Comparison of ENCODE assay signal across 22 cellular contexts in the genomic region with DNA sequence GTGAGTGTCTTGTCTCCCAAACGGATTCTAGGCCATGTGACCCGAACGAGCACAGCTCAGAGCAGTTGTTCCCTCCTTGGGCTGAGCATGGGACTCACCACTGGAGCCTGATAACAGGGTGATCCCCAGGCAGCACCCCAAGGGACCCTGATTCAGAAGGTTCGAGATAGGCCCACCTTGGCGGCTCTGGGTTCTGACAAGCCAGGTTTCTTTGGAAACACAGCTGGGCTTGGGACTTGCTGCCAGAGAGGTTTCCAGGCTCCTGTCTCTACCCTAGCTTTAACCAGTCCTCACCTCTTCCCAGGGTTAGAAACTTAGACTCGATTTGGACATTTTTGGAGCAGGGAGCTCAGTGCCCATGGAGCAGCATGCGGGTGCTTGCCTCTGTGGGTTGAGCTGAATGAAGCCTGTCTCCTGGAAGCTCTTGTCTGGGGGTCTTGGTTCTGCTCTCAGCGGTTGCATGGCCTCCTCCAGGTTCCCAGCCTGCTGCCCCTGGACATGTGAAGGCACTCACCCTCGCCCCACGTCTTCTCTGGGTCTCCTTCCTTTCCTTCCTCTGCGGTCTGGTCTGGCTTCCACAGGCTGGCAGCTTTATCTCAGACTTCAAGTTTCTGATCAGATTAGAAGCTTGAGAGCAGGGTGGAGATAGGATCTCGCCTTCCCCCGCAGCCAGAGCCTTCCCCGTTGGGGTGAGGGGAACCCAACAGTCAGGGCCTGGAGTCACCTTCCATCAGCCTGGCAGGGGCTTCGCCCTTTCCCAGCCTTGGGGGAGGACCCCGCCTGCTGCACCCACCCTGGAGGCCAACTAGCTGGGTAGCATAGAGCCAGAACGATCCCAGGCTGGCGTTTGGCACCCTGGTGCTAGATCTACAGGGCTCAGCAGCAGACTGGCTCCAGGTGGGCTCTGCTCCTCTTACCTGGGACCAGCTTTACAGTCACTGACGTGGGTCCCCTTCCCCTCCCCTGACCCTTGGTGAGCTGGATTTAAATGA. TPM values are rescaled to one million over a fixed set of nuclear protein-coding genes. Genes with fewer than 3 reads are reported as not detected.
DNase-seq lines count a peak whose midpoint lies in the region; ATAC-seq and TF ChIP-seq lines count a peak whose summit lies in the region.
"Had no signal": no experiment of that assay in that cellular context is flagged by ENCODE, and none has a peak within 500 bp of the region (broad histone marks: within the 10 kb centered on the region; RNA-seq: fewer than 3 reads in every experiment).

No MANE protein-coding gene starts in this region.

- TF ChIP-seq RAD21 in SK-N-SH (IDR thresholded peaks at IDR 0.05; ENCODE audit: low read length) = no peak

- H3K27me3 ChIP-seq in SK-N-SH (ENCODE audit: insufficient read depth) (no peaks in the 10 kb centered on the region), colonic mucosa (no peaks in the 10 kb centered on the region)
- H3K27me3 ChIP-seq: esophagus muscularis mucosa had no signal

- no peaks in the 10 kb centered on the region for H3K79me2 ChIP-seq in SK-N-SH (ENCODE audit: insufficient read depth)

- H3K4me1 ChIP-seq in SK-N-SH (ENCODE audit: control insufficient read depth in 1 of 2, insufficient read depth in 2 of 2, low read depth in 1 of 2, low read length in 1 of 2) (peaks cover 0 to 15% of the 10 kb centered on the region in 2 experiments; a peak in 3 of 4 replicates), colonic mucosa (peaks cover 8% of the 10 kb centered on the region)

- H3K9me2 ChIP-seq in SK-N-SH = no peaks in the 10 kb centered on the region

- no peaks in the 10 kb centered on the region for H4K20me1 ChIP-seq in SK-N-SH (ENCODE audit: insufficient read depth)

- H3K4me3 ChIP-seq in SK-N-SH (ENCODE audit: low read depth in 2 of 2, low read length in 1 of 2) = no peak overlapping the region
- H3K4me3 ChIP-seq in colonic mucosa = no peak overlapping the region
- no peak overlapping the region for H3K4me3 ChIP-seq in foreskin fibroblast (ENCODE audit: low read depth in 1 of 2, low read length in 2 of 2)
- H3K4me3 ChIP-seq: esophagus muscularis mucosa, lung had no signal

- H3K4me2 ChIP-seq in SK-N-SH = no peak overlapping the region

- H3K4me3 Mint-ChIP-seq in naive thymus-derived CD8-positive, alpha-beta T cell = no peak overlapping the region
- H3K4me3 Mint-ChIP-seq: activated naive CD8-positive, alpha-beta T cell treated with anti-CD3 and anti-CD28 coated beads, Interleukin-2, amount 50 U/mL, for 24 hours; brain; type B pancreatic cell had no signal

- H3K9me3 Mint-ChIP-seq in naive thymus-derived CD8-positive, alpha-beta T cell = no peaks in the 10 kb centered on the region
- H3K9me3 Mint-ChIP-seq: activated naive CD8-positive, alpha-beta T cell treated with anti-CD3 and anti-CD28 coated beads, Interleukin-2, amount 50 U/mL, for 24 hours; type B pancreatic cell had no signal

- no peaks in the 10 kb centered on the region for H3F3A ChIP-seq in SK-N-SH (replicated peaks; ENCODE audit: insufficient read depth)

- no peak overlapping the region for H3K27ac Mint-ChIP-seq in naive thymus-derived CD8-positive, alpha-beta T cell
- H3K27ac Mint-ChIP-seq: brain, type B pancreatic cell had no signal

- H3K9me3 ChIP-seq in SK-N-SH (no peaks in the 10 kb centered on the region), colonic mucosa (no peaks in the 10 kb centered on the region)
- H3K9me3 ChIP-seq: Caco-2, esophagus muscularis mucosa had no signal

- no peak for ATAC-seq in GM19397 (IDR thresholded peaks at IDR 0.05; ENCODE audit: unreplicated experiment)
- no peak for ATAC-seq in naive thymus-derived CD8-positive, alpha-beta T cell
- ATAC-seq: activated naive CD8-positive, alpha-beta T cell treated with anti-CD3 and anti-CD28 coated beads, Interleukin-2, amount 50 U/mL, for 24 hours had no signal

- H3K9ac ChIP-seq in SK-N-SH (no peak overlapping the region), colonic mucosa (ENCODE audit: low read depth in 2 of 2, low read length in 2 of 2) (peak overlapping the region; percentile 22 to 43)

- no peaks in the 10 kb centered on the region for H3K4me1 Mint-ChIP-seq in naive thymus-derived CD8-positive, alpha-beta T cell

- TF ChIP-seq CTCF in SK-N-SH (IDR thresholded peaks at IDR 0.05) (no peak), colonic mucosa (IDR thresholded peaks at IDR 0.05) (no peak), foreskin fibroblast (IDR thresholded peaks at IDR 0.05; ENCODE audit: low read depth, low read length) (no peak)

- 0 out of 4 replicates have a peak, but pooled peaks of 1 of the 2 experiments have one; percentile 14 for TF ChIP-seq EP300 in SK-N-SH (IDR thresholded peaks at IDR 0.05; ENCODE audit: borderline replicate concordance in 1 of 2, low read depth in 1 of 2, low read length in 1 of 2)

- intact Hi-C loops in colonic mucosa (cut with DNase I) = no loop called here
- intact Hi-C loops in posterior vena cava (cut with DNase I) = loop anchor here in 1 of 2 donors (5.0 kb wide), 1 partner anchor 1533 kb away; the partner anchor contains the start of gene LARP6

- H3K27ac ChIP-seq in SK-N-SH (ENCODE audit: low read depth in 2 of 2, low read length in 1 of 2) (no peak overlapping the region), colonic mucosa (no peak overlapping the region)
- H3K27ac ChIP-seq: esophagus muscularis mucosa had no signal

- POLR2A ChIA-PET in SK-N-SH (lab: Yijun Ruan, JAX) = no interaction called here
- POLR2A ChIA-PET in naive thymus-derived CD8-positive, alpha-beta T cell (lab: Charles Lee) = no interaction called here

- DNase-seq in activated CD4-positive, alpha-beta T cell treated with anti-CD3 and anti-CD28 coated beads, Interleukin-2, amount 50 U/mL, for 48 hours = peak; percentile 7 to 21
- DNase-seq in activated CD4-positive, alpha-beta T cell treated with anti-CD3 and anti-CD28 coated beads for 4 hours = no peak
- DNase-seq in SK-N-SH (no peak), colonic mucosa (peak; percentile 20), posterior vena cava (ENCODE audit: low spot score) (peak; percentile 66), foreskin fibroblast (no peak)
- DNase-seq in naive thymus-derived CD8-positive, alpha-beta T cell = no peak
- DNase-seq: activated CD4-positive, alpha-beta T cell treated with anti-CD3 and anti-CD28 coated beads, Interleukin-2, amount 50 U/mL, for 1 hour; activated effector memory CD4-positive, alpha-beta T cell treated with Interleukin-2 at 50 U/mL for 16 hours; activated naive CD8-positive, alpha-beta T cell treated with anti-CD3 and anti-CD28 coated beads, Interleukin-2, amount 50 U/mL, for 24 hours; Caco-2; DMS79 treated with DMSO at 0.1 percent for 48 hours; effector memory CD4-positive, alpha-beta T cell; kidney glomerular epithelial cell; NCI-H1417 treated with DMSO at 0.1 percent for 48 hours; NCI-H510A; RPMI8226 had no signal

- CTCF ChIA-PET in SK-N-SH (lab: Yijun Ruan, JAX) = interaction anchor here (0.5 to 0.8 kb wide), 3 partner anchors 10 to 224 kb away, joined by 3 to 5 read pairs (median 3); no protein-coding TSS in a partner anchor

- H3K27me3 Mint-ChIP-seq in naive thymus-derived CD8-positive, alpha-beta T cell = peaks cover 2 to 32% (median 7%) of the 10 kb centered on the region in 5 donors
- H3K27me3 Mint-ChIP-seq: brain, type B pancreatic cell had no signal

- no peak overlapping the region for H2AFZ ChIP-seq in SK-N-SH (ENCODE audit: low read depth)

- WGBS in SK-N-SH (ENCODE audit: low lambda C conversion rate) = 78% methylated on average over 16 of the region's 19 CpGs

- H3K36me3 ChIP-seq in SK-N-SH (replicated peaks in 1 of 2; ENCODE audit: control insufficient read depth in 1 of 2, insufficient read depth in 2 of 2, low read length in 1 of 2) (no peaks in the 10 kb centered on the region), colonic mucosa (no peaks in the 10 kb centered on the region)
- H3K36me3 ChIP-seq: esophagus muscularis mucosa had no signal

- no peaks in the 10 kb centered on the region for H3K36me3 Mint-ChIP-seq in naive thymus-derived CD8-positive, alpha-beta T cell
- H3K36me3 Mint-ChIP-seq: brain, type B pancreatic cell had no signal

TF ChIP-seq in SK-N-SH, 30 proteins besides CTCF, POLR2A, EP300 and RAD21:
- TF ChIP-seq PBX3 (IDR thresholded peaks at IDR 0.05) (0 out of 2 replicates have a peak, but pooled peaks have one; percentile 12), FOXJ3 (CRISPR knock-in tag; IDR thresholded peaks at IDR 0.05) (no peak), TAF1 (IDR thresholded peaks at IDR 0.05; ENCODE audit: borderline replicate concordance, low read depth, low read length) (no peak), GATA2 (CRISPR knock-in tag; IDR thresholded peaks at IDR 0.05) (peak; percentile 84), TCF12 (IDR thresholded peaks at IDR 0.05) (peak; percentile 32; the same call in 1 of the 2 replicates)

RNA-seq across cellular contexts. Expression of gene PAQR5, which starts 21.0 kb away (rescaled TPM):
- polyA plus RNA-seq in SK-N-SH (2012; rRNA removed) = 3.9 and 4.3 TPM in 2 replicates
- 2.5 and 4.6 TPM in 2 replicates for polyA plus RNA-seq in SK-N-SH (2012; cell fraction: cytosol; rRNA removed)
- polyA plus RNA-seq in SK-N-SH (2012; cell fraction: nucleus; rRNA removed) = 2.5 and 3.8 TPM in 2 replicates
- total RNA-seq in colonic mucosa (10 to 100 TPM; 36.3 to 71.1 TPM), posterior vena cava (1 to 10 TPM in 1 of 2 donors, under 1 TPM in 1; 0.29 to 1.2 TPM)
- not detected for total RNA-seq in naive thymus-derived CD8-positive, alpha-beta T cell
- polyA plus RNA-seq in naive thymus-derived CD8-positive, alpha-beta T cell = not detected

Comparison
In these comparisons a context has a peak if more than half of its experiments do, and no peak if none do; other contexts are left out.
1. DNase-seq: peak in activated CD4-positive, alpha-beta T cell treated with anti-CD3 and anti-CD28 coated beads, Interleukin-2, amount 50 U/mL, for 48 hours (2 of 2), colonic mucosa (single experiment) and posterior vena cava (single experiment); none in activated CD4-positive, alpha-beta T cell treated with anti-CD3 and anti-CD28 coated beads for 4 hours (0 of 2), SK-N-SH (single experiment), foreskin fibroblast (0 of 2) and naive thymus-derived CD8-positive, alpha-beta T cell (0 of 10).
2. RNA of gene PAQR5, which starts 21.0 kb away (total RNA-seq): 36.3 to 71.1 TPM in colonic mucosa; 0.29 to 1.2 TPM in posterior vena cava and not detected in naive thymus-derived CD8-positive, alpha-beta T cell; every median in the first group is over 10 times any median in the second.